ENCODE assay signal across 11 cellular contexts in the genomic region with DNA sequence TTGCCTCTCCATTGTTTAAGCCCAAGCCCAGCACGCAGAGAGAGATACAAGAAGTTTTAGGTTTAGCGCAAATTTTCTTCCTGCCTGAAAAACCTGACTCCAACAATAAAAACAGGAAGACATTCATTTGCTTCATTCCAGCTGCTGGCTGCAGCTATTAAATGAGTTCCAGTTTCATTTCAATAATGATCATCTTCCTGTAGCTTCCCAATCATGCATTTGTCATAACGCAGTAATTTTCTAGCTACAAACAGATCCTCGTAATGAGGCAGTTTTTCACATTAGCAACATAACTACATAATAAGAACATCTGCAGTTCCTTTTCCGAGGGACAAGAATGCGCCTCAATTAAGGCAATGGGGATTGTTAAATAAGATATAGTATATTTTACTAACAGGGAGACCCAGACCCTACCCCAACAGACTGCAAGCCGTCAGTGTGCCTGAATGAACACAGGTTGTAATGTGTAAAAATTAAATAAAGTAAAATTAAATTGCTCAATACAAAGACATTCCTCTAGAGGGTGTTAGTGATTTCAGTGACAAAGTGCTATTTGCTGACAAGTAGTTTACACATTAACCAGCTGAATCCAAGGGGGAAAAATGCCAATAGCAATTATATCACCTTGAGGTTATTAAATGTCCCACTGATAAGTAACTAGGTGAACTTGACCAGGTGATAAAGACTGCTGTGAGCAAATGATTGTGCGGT.
DNase-seq lines count a peak whose midpoint lies in the region; ATAC-seq and TF ChIP-seq lines count a peak whose summit lies in the region.
"Had no signal": no experiment of that assay in that cellular context is flagged by ENCODE, and none has a peak within 500 bp of the region (broad histone marks: within the 10 kb centered on the region; RNA-seq: fewer than 3 reads in every experiment).

No MANE protein-coding gene starts in this region.

- H3K4me2 ChIP-seq in PC-3 (ENCODE audit: low read length), result no peak overlapping the region
- H3K4me2 ChIP-seq: BLaER1 had no signal

- no peak for TF ChIP-seq EP300 in tibial nerve (IDR thresholded peaks at IDR 0.05)

- no peak for TF ChIP-seq POLR2A in tibial nerve (IDR thresholded peaks at IDR 0.05)

- H3K36me3 ChIP-seq in PC-3 (ENCODE audit: low read depth, low read length) (no peaks in the 10 kb centered on the region), tibial nerve (peaks cover 0 to 15% (median 0%) of the 10 kb centered on the region in 3 donors)
- H3K36me3 ChIP-seq: ascending aorta, BLaER1, prostate gland had no signal

- peaks cover 64% of the 10 kb centered on the region for H3K27me3 ChIP-seq in PC-3 (ENCODE audit: low read length)
- no peaks in the 10 kb centered on the region for H3K27me3 ChIP-seq in tibial nerve
- H3K27me3 ChIP-seq: ascending aorta, BLaER1 had no signal

- H3K27ac ChIP-seq in PC-3 (ENCODE audit: low read length), result no peak overlapping the region
- H3K27ac ChIP-seq in tibial nerve, result no peak overlapping the region
- H3K27ac ChIP-seq: ascending aorta, BLaER1, prostate gland had no signal

- no peaks in the 10 kb centered on the region for H3K4me1 ChIP-seq in PC-3 (ENCODE audit: insufficient read depth, low read length)
- H3K4me1 ChIP-seq in tibial nerve, result peaks cover 0 to 11% (median 0%) of the 10 kb centered on the region in 4 donors
- H3K4me1 ChIP-seq: ascending aorta, BLaER1, prostate gland had no signal

- DNase-seq in SIG-M5 treated with dmso at 0.1 percent for 504 hours (lab: John Stamatoyannopoulos, UW; ENCODE audit: unreplicated experiment) (peak; percentile 3), SIG-M5 (lab: John Stamatoyannopoulos, UW) (no peak), PC-3 (peak; percentile 19), glutamatergic neuron (no peak), tibial nerve (ENCODE audit: low spot score in 2 of 2) (no peak), T-helper 2 cell (no peak), NCI-H1092 treated with DMSO at 0.1 percent for 48 hours (lab: John Stamatoyannopoulos, UW) (no peak)

- H3K27me3 Mint-ChIP-seq in glutamatergic neuron (ENCODE audit: unreplicated experiment), result peaks cover 60% of the 10 kb centered on the region

- intact Hi-C loops in PC-3 (cut with micrococcal nuclease), result no loop called here

- peaks cover 80% of the 10 kb centered on the region for H3K9me3 Mint-ChIP-seq in glutamatergic neuron (ENCODE audit: unreplicated experiment)

- no peaks in the 10 kb centered on the region for H3K79me2 ChIP-seq in PC-3 (ENCODE audit: low read length)

- H2AFZ ChIP-seq in PC-3 (ENCODE audit: low read length), result no peak overlapping the region

- POLR2A ChIA-PET in PC-3 (lab: Charles Lee; ENCODE audit: unreplicated experiment), result no interaction called here

- TF ChIP-seq CTCF in PC-3 (conservative IDR thresholded peaks at IDR 0.05; ENCODE audit: low read depth, low read length) (peak; percentile 43), glutamatergic neuron (IDR thresholded peaks at IDR 0.05; ENCODE audit: partially characterized antibody, unreplicated experiment) (peak; percentile 68), tibial nerve (IDR thresholded peaks at IDR 0.05) (peak in 3 of 5 experiments; percentile 6 to 53 (median 30))

- H3K9me2 ChIP-seq in PC-3 (replicated peaks; ENCODE audit: low read length), result no peaks in the 10 kb centered on the region

- BruUV-seq in PC-3 (replicated peaks; lab: Mats Ljungman, UMichigan), result no TSS peak

- peaks cover 30% of the 10 kb centered on the region for H3K36me3 Mint-ChIP-seq in glutamatergic neuron (ENCODE audit: unreplicated experiment)

- H3K4me3 Mint-ChIP-seq in glutamatergic neuron (ENCODE audit: unreplicated experiment), result peak overlapping the region; percentile 43

- H3K9ac ChIP-seq in PC-3 (ENCODE audit: low read length), result no peak overlapping the region
- H3K9ac ChIP-seq: BLaER1 had no signal

- CTCF ChIA-PET in PC-3 (lab: Charles Lee), result interaction anchor here (0.6 kb wide), 1 partner anchor 286 kb away, joined by 10 read pairs; no protein-coding TSS in a partner anchor

- peaks cover 62% of the 10 kb centered on the region for H3K4me1 Mint-ChIP-seq in glutamatergic neuron (ENCODE audit: low read depth, unreplicated experiment)

- peak overlapping the region; percentile 80 for H3K27ac Mint-ChIP-seq in glutamatergic neuron (ENCODE audit: unreplicated experiment)

- H4K20me1 ChIP-seq in PC-3 (ENCODE audit: low read length), result no peaks in the 10 kb centered on the region
- H4K20me1 ChIP-seq: BLaER1 had no signal

- ATAC-seq in PC-3, result no peak
- ATAC-seq in esophagus mucosa, result no peak

- 34 to 44% methylated on average over 8 of the region's 8 CpGs for WGBS in tibial nerve, 2 donors

- H3K4me3 ChIP-seq in PC-3 (ENCODE audit: low read length) (no peak overlapping the region), tibial nerve (no peak overlapping the region)
- H3K4me3 ChIP-seq: ascending aorta, BLaER1, prostate gland had no signal

- no peaks in the 10 kb centered on the region for H3K9me3 ChIP-seq in PC-3 (ENCODE audit: low read length)
- peaks cover 0 to 13% (median 0%) of the 10 kb centered on the region in 4 donors for H3K9me3 ChIP-seq in tibial nerve
- H3K9me3 ChIP-seq: ascending aorta, prostate gland had no signal

- H3F3A ChIP-seq in PC-3 (ENCODE audit: low read length, unreplicated experiment), result no peaks in the 10 kb centered on the region

Comparison
In these comparisons a context has a peak if more than half of its experiments do, and no peak if none do; other contexts are left out.
1. DNase-seq: peak in SIG-M5 treated with dmso at 0.1 percent for 504 hours (single experiment) and PC-3 (single experiment); none in SIG-M5 (single experiment), glutamatergic neuron (single experiment), tibial nerve (0 of 2), T-helper 2 cell (0 of 5) and NCI-H1092 treated with DMSO at 0.1 percent for 48 hours (single experiment).
2. Peak in every context shown above with its lines, with median percentiles within 50 percentile points of each other: CTCF ChIP-seq.